ENCODE assay signal across 1 cellular context in the genomic region with DNA sequence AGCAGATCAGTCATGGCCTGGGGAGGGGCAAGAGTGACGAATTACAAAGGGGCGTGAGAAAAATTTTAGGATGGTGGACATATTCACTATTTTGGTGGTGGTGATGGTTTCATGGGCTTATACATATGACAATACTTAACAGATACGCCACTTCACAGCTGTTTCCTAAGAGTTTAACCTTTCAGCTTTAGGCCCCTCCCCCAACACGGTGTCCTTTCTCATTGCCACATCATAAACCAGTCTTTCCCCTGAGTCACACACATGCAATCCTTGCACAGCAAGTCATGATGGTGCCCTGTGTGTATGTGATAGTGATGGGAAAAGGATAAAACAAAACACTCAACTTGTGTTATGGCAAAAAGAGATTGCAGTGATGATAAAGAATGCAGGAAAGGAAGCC.
TF ChIP-seq lines count a peak whose summit lies in the region.

No MANE protein-coding gene starts in this region.

TF ChIP-seq in K562, 482 proteins besides CTCF, POLR2A, EP300 and RAD21 (continued from another document and continues in another):
- TF ChIP-seq, protein P1, sequence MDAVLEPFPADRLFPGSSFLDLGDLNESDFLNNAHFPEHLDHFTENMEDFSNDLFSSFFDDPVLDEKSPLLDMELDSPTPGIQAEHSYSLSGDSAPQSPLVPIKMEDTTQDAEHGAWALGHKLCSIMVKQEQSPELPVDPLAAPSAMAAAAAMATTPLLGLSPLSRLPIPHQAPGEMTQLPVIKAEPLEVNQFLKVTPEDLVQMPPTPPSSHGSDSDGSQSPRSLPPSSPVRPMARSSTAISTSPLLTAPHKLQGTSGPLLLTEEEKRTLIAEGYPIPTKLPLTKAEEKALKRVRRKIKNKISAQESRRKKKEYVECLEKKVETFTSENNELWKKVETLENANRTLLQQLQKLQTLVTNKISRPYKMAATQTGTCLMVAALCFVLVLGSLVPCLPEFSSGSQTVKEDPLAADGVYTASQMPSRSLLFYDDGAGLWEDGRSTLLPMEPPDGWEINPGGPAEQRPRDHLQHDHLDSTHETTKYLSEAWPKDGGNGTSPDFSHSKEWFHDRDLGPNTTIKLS (IDR thresholded peaks at IDR 0.05; ENCODE audit: borderline replicate concordance, low read depth): peak; percentile 89; the same call in 1 of the 2 replicates
- TF ChIP-seq DPF2 (IDR thresholded peaks at IDR 0.05) (peak; percentile 94), DACH1 (IDR thresholded peaks at IDR 0.05; ENCODE audit: partially characterized antibody) (peak; percentile 80), FOXK1 (CRISPR knock-in tag; IDR thresholded peaks at IDR 0.05; ENCODE audit: borderline replicate concordance) (no peak), BRD9 (IDR thresholded peaks at IDR 0.05; ENCODE audit: low read depth, partially characterized antibody) (peak; percentile 27), SMARCA5 (IDR thresholded peaks at IDR 0.05) (no peak), MYC (IDR thresholded peaks at IDR 0.05; ENCODE audit: low read depth, low read length) (peak; percentile 50; the same call in 1 of the 2 replicates), MYC (CRISPR knock-in tag; IDR thresholded peaks at IDR 0.05; ENCODE audit: borderline replicate concordance, low read depth) (no peak), PTRF (tag; IDR thresholded peaks at IDR 0.05) (no peak), ZNF431 (CRISPR knock-in tag; IDR thresholded peaks at IDR 0.05) (no peak), CBX1 (IDR thresholded peaks at IDR 0.05; ENCODE audit: low read depth) (no peak), TCF7 (IDR thresholded peaks at IDR 0.05; ENCODE audit: borderline replicate concordance) (no peak), ZNF41 (CRISPR knock-in tag; conservative IDR thresholded peaks at IDR 0.05) (no peak), ZNF77 (CRISPR knock-in tag; IDR thresholded peaks at IDR 0.05) (no peak)
- TF ChIP-seq, protein P2, sequence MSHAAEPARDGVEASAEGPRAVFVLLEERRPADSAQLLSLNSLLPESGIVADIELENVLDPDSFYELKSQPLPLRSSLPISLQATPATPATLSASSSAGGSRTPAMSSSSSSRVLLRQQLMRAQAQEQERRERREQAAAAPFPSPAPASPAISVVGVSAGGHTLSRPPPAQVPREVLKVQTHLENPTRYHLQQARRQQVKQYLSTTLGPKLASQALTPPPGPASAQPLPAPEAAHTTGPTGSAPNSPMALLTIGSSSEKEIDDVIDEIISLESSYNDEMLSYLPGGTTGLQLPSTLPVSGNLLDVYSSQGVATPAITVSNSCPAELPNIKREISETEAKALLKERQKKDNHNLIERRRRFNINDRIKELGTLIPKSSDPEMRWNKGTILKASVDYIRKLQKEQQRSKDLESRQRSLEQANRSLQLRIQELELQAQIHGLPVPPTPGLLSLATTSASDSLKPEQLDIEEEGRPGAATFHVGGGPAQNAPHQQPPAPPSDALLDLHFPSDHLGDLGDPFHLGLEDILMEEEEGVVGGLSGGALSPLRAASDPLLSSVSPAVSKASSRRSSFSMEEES (CRISPR knock-in tag; IDR thresholded peaks at IDR 0.05): no peak
- TF ChIP-seq, protein P3, sequence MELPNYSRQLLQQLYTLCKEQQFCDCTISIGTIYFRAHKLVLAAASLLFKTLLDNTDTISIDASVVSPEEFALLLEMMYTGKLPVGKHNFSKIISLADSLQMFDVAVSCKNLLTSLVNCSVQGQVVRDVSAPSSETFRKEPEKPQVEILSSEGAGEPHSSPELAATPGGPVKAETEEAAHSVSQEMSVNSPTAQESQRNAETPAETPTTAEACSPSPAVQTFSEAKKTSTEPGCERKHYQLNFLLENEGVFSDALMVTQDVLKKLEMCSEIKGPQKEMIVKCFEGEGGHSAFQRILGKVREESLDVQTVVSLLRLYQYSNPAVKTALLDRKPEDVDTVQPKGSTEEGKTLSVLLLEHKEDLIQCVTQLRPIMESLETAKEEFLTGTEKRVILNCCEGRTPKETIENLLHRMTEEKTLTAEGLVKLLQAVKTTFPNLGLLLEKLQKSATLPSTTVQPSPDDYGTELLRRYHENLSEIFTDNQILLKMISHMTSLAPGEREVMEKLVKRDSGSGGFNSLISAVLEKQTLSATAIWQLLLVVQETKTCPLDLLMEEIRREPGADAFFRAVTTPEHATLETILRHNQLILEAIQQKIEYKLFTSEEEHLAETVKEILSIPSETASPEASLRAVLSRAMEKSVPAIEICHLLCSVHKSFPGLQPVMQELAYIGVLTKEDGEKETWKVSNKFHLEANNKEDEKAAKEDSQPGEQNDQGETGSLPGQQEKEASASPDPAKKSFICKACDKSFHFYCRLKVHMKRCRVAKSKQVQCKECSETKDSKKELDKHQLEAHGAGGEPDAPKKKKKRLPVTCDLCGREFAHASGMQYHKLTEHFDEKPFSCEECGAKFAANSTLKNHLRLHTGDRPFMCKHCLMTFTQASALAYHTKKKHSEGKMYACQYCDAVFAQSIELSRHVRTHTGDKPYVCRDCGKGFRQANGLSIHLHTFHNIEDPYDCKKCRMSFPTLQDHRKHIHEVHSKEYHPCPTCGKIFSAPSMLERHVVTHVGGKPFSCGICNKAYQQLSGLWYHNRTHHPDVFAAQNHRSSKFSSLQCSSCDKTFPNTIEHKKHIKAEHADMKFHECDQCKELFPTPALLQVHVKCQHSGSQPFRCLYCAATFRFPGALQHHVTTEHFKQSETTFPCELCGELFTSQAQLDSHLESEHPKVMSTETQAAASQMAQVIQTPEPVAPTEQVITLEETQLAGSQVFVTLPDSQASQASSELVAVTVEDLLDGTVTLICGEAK (IDR thresholded peaks at IDR 0.05): no peak
- TF ChIP-seq, protein P3 (CRISPR knock-in tag; IDR thresholded peaks at IDR 0.05): no peak
- TF ChIP-seq, protein P4, sequence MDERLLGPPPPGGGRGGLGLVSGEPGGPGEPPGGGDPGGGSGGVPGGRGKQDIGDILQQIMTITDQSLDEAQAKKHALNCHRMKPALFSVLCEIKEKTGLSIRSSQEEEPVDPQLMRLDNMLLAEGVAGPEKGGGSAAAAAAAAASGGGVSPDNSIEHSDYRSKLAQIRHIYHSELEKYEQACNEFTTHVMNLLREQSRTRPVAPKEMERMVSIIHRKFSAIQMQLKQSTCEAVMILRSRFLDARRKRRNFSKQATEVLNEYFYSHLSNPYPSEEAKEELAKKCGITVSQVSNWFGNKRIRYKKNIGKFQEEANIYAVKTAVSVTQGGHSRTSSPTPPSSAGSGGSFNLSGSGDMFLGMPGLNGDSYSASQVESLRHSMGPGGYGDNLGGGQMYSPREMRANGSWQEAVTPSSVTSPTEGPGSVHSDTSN (CRISPR knock-in tag; IDR thresholded peaks at IDR 0.05; ENCODE audit: low read depth): no peak
- TF ChIP-seq, protein P4 (tag; conservative IDR thresholded peaks at IDR 0.05; ENCODE audit: low read depth): 0 out of 2 replicates have a peak, but pooled peaks have one; percentile 39
- TF ChIP-seq, protein P5, sequence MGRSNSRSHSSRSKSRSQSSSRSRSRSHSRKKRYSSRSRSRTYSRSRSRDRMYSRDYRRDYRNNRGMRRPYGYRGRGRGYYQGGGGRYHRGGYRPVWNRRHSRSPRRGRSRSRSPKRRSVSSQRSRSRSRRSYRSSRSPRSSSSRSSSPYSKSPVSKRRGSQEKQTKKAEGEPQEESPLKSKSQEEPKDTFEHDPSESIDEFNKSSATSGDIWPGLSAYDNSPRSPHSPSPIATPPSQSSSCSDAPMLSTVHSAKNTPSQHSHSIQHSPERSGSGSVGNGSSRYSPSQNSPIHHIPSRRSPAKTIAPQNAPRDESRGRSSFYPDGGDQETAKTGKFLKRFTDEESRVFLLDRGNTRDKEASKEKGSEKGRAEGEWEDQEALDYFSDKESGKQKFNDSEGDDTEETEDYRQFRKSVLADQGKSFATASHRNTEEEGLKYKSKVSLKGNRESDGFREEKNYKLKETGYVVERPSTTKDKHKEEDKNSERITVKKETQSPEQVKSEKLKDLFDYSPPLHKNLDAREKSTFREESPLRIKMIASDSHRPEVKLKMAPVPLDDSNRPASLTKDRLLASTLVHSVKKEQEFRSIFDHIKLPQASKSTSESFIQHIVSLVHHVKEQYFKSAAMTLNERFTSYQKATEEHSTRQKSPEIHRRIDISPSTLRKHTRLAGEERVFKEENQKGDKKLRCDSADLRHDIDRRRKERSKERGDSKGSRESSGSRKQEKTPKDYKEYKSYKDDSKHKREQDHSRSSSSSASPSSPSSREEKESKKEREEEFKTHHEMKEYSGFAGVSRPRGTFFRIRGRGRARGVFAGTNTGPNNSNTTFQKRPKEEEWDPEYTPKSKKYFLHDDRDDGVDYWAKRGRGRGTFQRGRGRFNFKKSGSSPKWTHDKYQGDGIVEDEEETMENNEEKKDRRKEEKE (IDR thresholded peaks at IDR 0.05; ENCODE audit: borderline replicate concordance in 1 of 2, control insufficient read depth in 1 of 2, low read depth in 2 of 2, low read length in 1 of 2): no peak
- TF ChIP-seq, protein P6, sequence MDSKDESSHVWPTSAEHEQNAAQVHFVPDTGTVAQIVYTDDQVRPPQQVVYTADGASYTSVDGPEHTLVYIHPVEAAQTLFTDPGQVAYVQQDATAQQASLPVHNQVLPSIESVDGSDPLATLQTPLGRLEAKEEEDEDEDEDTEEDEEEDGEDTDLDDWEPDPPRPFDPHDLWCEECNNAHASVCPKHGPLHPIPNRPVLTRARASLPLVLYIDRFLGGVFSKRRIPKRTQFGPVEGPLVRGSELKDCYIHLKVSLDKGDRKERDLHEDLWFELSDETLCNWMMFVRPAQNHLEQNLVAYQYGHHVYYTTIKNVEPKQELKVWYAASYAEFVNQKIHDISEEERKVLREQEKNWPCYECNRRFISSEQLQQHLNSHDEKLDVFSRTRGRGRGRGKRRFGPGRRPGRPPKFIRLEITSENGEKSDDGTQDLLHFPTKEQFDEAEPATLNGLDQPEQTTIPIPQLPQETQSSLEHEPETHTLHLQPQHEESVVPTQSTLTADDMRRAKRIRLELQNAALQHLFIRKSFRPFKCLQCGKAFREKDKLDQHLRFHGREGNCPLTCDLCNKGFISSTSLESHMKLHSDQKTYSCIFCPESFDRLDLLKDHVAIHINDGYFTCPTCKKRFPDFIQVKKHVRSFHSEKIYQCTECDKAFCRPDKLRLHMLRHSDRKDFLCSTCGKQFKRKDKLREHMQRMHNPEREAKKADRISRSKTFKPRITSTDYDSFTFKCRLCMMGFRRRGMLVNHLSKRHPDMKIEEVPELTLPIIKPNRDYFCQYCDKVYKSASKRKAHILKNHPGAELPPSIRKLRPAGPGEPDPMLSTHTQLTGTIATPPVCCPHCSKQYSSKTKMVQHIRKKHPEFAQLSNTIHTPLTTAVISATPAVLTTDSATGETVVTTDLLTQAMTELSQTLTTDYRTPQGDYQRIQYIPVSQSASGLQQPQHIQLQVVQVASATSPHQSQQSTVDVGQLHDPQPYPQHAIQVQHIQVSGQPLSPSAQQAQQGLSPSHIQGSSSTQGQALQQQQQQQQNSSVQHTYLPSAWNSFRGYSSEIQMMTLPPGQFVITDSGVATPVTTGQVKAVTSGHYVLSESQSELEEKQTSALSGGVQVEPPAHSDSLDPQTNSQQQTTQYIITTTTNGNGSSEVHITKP (IDR thresholded peaks at IDR 0.05; ENCODE audit: partially characterized antibody): no peak
- TF ChIP-seq, protein P7, sequence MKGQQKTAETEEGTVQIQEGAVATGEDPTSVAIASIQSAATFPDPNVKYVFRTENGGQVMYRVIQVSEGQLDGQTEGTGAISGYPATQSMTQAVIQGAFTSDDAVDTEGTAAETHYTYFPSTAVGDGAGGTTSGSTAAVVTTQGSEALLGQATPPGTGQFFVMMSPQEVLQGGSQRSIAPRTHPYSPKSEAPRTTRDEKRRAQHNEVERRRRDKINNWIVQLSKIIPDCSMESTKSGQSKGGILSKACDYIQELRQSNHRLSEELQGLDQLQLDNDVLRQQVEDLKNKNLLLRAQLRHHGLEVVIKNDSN (CRISPR knock-in tag; IDR thresholded peaks at IDR 0.05): no peak
